1 cellular context compared by ENCODE assay signal in genomic region chr13:20633802-20634201, GRCh38.
TF ChIP-seq lines count a peak whose summit lies in the region.

No MANE protein-coding gene starts in this region.

TF ChIP-seq in HCT116, 20 proteins besides CTCF, POLR2A, EP300 and RAD21 (continued from another document):
- TF ChIP-seq ELF1 (IDR thresholded peaks at IDR 0.05; ENCODE audit: borderline replicate concordance, low read depth) (no peak), SIN3A (IDR thresholded peaks at IDR 0.05; ENCODE audit: low read depth) (no peak), CEBPB (IDR thresholded peaks at IDR 0.05; ENCODE audit: low read depth) (no peak), MAX (IDR thresholded peaks at IDR 0.05) (no peak), ZBTB33 (IDR thresholded peaks at IDR 0.05; ENCODE audit: extremely low read depth, insufficient replicate concordance, low read length) (no peak), YY1 (IDR thresholded peaks at IDR 0.05; ENCODE audit: extremely low read depth, insufficient replicate concordance, low read depth, low read length) (no peak), POLR2AphosphoS5 (IDR thresholded peaks at IDR 0.05; ENCODE audit: low read depth, low read length) (no peak), SP1 (IDR thresholded peaks at IDR 0.05; ENCODE audit: low read depth) (no peak), TCF7L2 (IDR thresholded peaks at IDR 0.05; ENCODE audit: borderline replicate concordance, extremely low read depth, insufficient read depth, insufficient read length) (no peak)
